Comparison of ENCODE assay signal across 26 cellular contexts in the genomic region with DNA sequence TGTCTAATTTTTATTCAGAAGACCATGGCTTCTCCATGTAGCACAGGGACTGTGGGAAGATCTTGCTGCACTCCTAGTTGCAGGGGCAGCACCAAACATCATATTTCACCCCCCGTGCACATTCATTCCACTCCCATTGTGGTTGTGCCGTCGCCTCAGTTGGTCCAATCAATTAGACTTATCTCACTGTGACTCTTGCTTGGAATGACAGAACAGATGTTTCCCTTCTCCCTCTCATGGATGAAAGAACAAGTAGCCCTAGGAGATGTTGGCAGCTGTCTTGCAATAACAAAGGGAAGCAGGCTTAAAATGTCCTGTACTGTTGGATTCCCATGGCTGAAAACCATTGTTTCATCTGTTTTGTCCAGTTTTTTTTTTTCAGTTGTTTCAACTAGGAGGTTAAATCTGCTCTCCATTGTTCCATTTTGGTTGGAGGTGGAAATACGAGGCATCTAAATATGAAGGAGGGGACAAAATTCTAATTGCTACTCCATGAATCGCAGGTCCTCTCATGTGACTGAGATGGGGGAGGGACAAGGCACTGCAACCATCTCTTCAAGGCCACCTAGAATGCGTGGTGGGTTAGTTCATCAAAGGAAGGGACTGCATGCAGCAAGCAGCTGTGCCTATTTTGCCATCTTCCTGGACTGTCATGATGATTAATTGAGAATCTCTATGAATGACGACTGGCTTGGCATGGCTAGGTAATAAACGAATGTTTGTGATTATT.
"Had no signal": no experiment of that assay in that cellular context is flagged by ENCODE, and none has a peak within 500 bp of the region (broad histone marks: within the 10 kb centered on the region; RNA-seq: fewer than 3 reads in every experiment).

No MANE protein-coding gene starts in this region.

- H3K4me1 Mint-ChIP-seq: immature natural killer cell; memory B cell; naive thymus-derived CD4-positive, alpha-beta T cell; stimulated activated effector memory CD8-positive, alpha-beta T cell treated with anti-CD3 and anti-CD28 coated beads, Interleukin-12 subunit alpha, Interleukin-12 subunit beta, amount 100 ng/mL, for 72 hours had no signal

- H3K9me3 ChIP-seq: mucosa of descending colon, pancreas, psoas muscle, right atrium auricular region, right lobe of liver, suprapubic skin, thoracic aorta, tibial artery, upper lobe of right lung had no signal

- H3K4me3 ChIP-seq: left ventricle myocardium inferior, mucosa of descending colon, pancreas, psoas muscle, right atrium auricular region, right lobe of liver, spleen, suprapubic skin, thoracic aorta, tibial artery, upper lobe of right lung had no signal

- DNase-seq: hypothalamus; immature natural killer cell; kidney; left colon; left ventricle myocardium inferior; midbrain; mucosa of descending colon; naive thymus-derived CD4-positive, alpha-beta T cell; nucleus accumbens; pancreas; psoas muscle; right lobe of liver; small intestine; spleen; stimulated activated CD4-positive, alpha-beta T cell treated with anti-CD3 and anti-CD28 coated beads, Interleukin-4, amount 100 ng/mL, for 24 hours; stimulated activated naive CD4-positive, alpha-beta T cell; tibial artery; trophoblast cell; upper lobe of right lung had no signal

- H3K27ac ChIP-seq: left ventricle myocardium inferior, pancreas, psoas muscle, right atrium auricular region, right lobe of liver, spleen, suprapubic skin, thoracic aorta, tibial artery, upper lobe of right lung had no signal

- H3K36me3 ChIP-seq: left ventricle myocardium inferior, pancreas, right atrium auricular region, right lobe of liver, spleen, suprapubic skin, thoracic aorta, tibial artery, upper lobe of right lung had no signal

- H3K4me1 ChIP-seq: left ventricle myocardium inferior, pancreas, psoas muscle, right atrium auricular region, right lobe of liver, spleen, suprapubic skin, tibial artery, upper lobe of right lung had no signal

- H3K36me3 Mint-ChIP-seq: immature natural killer cell; memory B cell; natural killer cell treated with Interleukin-12 subunit alpha and Interleukin-12 subunit beta and Interleukin-15 and Interleukin-18, amount 100 ng/mL, for 72 hours; stimulated activated effector memory CD8-positive, alpha-beta T cell treated with anti-CD3 and anti-CD28 coated beads, Interleukin-12 subunit alpha, Interleukin-12 subunit beta, amount 100 ng/mL, for 72 hours had no signal

- H3K4me3 Mint-ChIP-seq: immature natural killer cell; memory B cell; naive thymus-derived CD4-positive, alpha-beta T cell; natural killer cell treated with Interleukin-12 subunit alpha and Interleukin-12 subunit beta and Interleukin-15 and Interleukin-18, amount 100 ng/mL, for 72 hours; stimulated activated effector memory CD8-positive, alpha-beta T cell treated with anti-CD3 and anti-CD28 coated beads, Interleukin-12 subunit alpha, Interleukin-12 subunit beta, amount 100 ng/mL, for 72 hours; stimulated activated naive CD8-positive, alpha-beta T cell treated with anti-CD3 and anti-CD28 coated beads, Interleukin-15, Interleukin-2, amounts not matched to agents 100 ng/mL and 50 ng/mL, for 24 hours had no signal

- ATAC-seq: left colon; mucosa of descending colon; naive thymus-derived CD4-positive, alpha-beta T cell; natural killer cell treated with Interleukin-12 subunit alpha and Interleukin-12 subunit beta and Interleukin-15 and Interleukin-18, amount 100 ng/mL, for 72 hours; pancreas; psoas muscle; right lobe of liver; stimulated activated effector memory CD8-positive, alpha-beta T cell treated with anti-CD3 and anti-CD28 coated beads, Interleukin-12 subunit alpha, Interleukin-12 subunit beta, amount 100 ng/mL, for 72 hours; upper lobe of right lung had no signal

- H3K27ac Mint-ChIP-seq: immature natural killer cell; memory B cell; naive thymus-derived CD4-positive, alpha-beta T cell; natural killer cell treated with Interleukin-12 subunit alpha and Interleukin-12 subunit beta and Interleukin-15 and Interleukin-18, amount 100 ng/mL, for 72 hours; stimulated activated effector memory CD8-positive, alpha-beta T cell treated with anti-CD3 and anti-CD28 coated beads, Interleukin-12 subunit alpha, Interleukin-12 subunit beta, amount 100 ng/mL, for 72 hours; stimulated activated naive CD8-positive, alpha-beta T cell treated with anti-CD3 and anti-CD28 coated beads, Interleukin-15, Interleukin-2, amounts not matched to agents 100 ng/mL and 50 ng/mL, for 24 hours had no signal

- H3K27me3 ChIP-seq: right atrium auricular region, right lobe of liver, suprapubic skin, upper lobe of right lung had no signal

- H3K9me3 Mint-ChIP-seq: stimulated activated effector memory CD8-positive, alpha-beta T cell treated with anti-CD3 and anti-CD28 coated beads, Interleukin-12 subunit alpha, Interleukin-12 subunit beta, amount 100 ng/mL, for 72 hours had no signal
